ENCODE assay signal across 15 cellular contexts in the genomic region with DNA sequence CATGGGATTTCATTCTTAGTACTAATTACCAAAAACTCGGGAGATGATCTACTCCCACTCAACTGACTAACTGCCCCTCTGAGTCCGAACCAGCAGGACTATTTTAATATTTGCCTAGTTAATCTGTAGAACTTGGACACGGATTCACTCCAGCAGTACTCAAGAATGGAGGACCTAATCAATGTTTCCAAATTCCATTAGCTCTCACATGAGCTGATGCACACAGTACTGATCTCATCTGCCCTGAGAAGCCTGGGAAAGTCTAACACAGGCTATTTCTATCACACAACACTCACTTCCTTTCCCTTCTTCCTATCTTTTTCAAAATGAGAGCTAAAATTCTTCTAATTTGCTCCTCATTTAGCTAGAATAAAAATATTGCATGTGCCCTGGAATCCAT.
A peak's percentile ranks its signal among the peaks of the same experiment; 100 is the strongest.
DNase-seq lines count a peak whose midpoint lies in the region; ATAC-seq, FAIRE-seq and TF ChIP-seq lines count a peak whose summit lies in the region.
"Had no signal": no experiment of that assay in that cellular context is flagged by ENCODE, and none has a peak within 500 bp of the region (broad histone marks: within the 10 kb centered on the region; RNA-seq: fewer than 3 reads in every experiment).

No MANE protein-coding gene starts in this region.

- peaks cover 7 to 14% (median 7%) of the 10 kb centered on the region in 3 experiments; a peak in 6 of 7 replicates for H3K36me3 Mint-ChIP-seq in H9 (ENCODE audit: insufficient read depth in 1 of 3, low read depth in 3 of 3)
- peaks cover 4% of the 10 kb centered on the region for H3K36me3 Mint-ChIP-seq in central memory CD8-positive, alpha-beta T cell (ENCODE audit: insufficient read depth)
- H3K36me3 Mint-ChIP-seq in WTC11, result peaks cover 6% of the 10 kb centered on the region

- intact Hi-C loops in left lung (cut with DNase I), result no loop called here

- no peak overlapping the region for H3K4me3 ChIP-seq in left lung
- H3K4me3 ChIP-seq: psoas muscle had no signal

- H2BK5ac ChIP-seq in H9 (ENCODE audit: insufficient read length, low read length), result no peak overlapping the region

- H3K9ac ChIP-seq in H9 (ENCODE audit: extremely low read depth, insufficient read length, low read length), result no peak overlapping the region

- H3T11ph ChIP-seq in H9 (ENCODE audit: low read length), result no peak overlapping the region

- TF ChIP-seq CTCF in H9 (conservative IDR thresholded peaks at IDR 0.05), result no peak
- TF ChIP-seq CTCF in left lung (IDR thresholded peaks at IDR 0.05), result no peak
- no peak for TF ChIP-seq CTCF in WTC11 (IDR thresholded peaks at IDR 0.05)

- H2AK5ac ChIP-seq in H9 (ENCODE audit: insufficient read length, low read length), result no peak overlapping the region

- H3K79me2 ChIP-seq in H9 (ENCODE audit: insufficient read depth, low read length), result no peaks in the 10 kb centered on the region

- no peak overlapping the region for H2AFZ ChIP-seq in H9 (ENCODE audit: low read length)

- no peak overlapping the region for H3K23ac ChIP-seq in H9 (ENCODE audit: insufficient read length, low read depth, low read length)

- H4K91ac ChIP-seq in H9 (ENCODE audit: insufficient read length, low read depth, low read length), result no peak overlapping the region

- H3K4ac ChIP-seq in H9 (ENCODE audit: low read depth, low read length), result no peak overlapping the region

- DNase-seq in H9 (no peak), left lung (no peak), stromal cell of bone marrow (ENCODE audit: low read depth) (peak; percentile 28), WTC11 (ENCODE audit: low spot score) (no peak), H54 (ENCODE audit: insufficient read length, low spot score) (no peak)
- no peak for DNase-seq in central memory CD8-positive, alpha-beta T cell (ENCODE audit: low spot score in 2 of 2)
- no peak for DNase-seq in stimulated activated CD4-positive, alpha-beta T cell treated with anti-CD3 and anti-CD28 coated beads, Interleukin-4, amount 100 ng/mL, for 1 hour
- DNase-seq: activated naive CD8-positive, alpha-beta T cell treated with anti-CD3 and anti-CD28 coated beads, Interleukin-2, amount 50 U/mL, for 24 hours; CD4-positive, alpha-beta memory T cell; NCI-H1436 treated with DMSO at 0.1 percent for 48 hours; NCI-H526 treated with DMSO at 0.1 percent for 48 hours; psoas muscle; SIG-M5; stimulated activated naive CD8-positive, alpha-beta T cell treated with anti-CD3 and anti-CD28 coated beads, Interleukin-15, amount 100 ng/mL, for 72 hours had no signal

- H3K18ac ChIP-seq in H9 (ENCODE audit: insufficient read length, low read depth, low read length), result no peak overlapping the region

- TF ChIP-seq POLR2A in H54 (IDR thresholded peaks at IDR 0.05; ENCODE audit: low read depth, low read length), result no peak

- no peak overlapping the region for H2BK20ac ChIP-seq in H9 (ENCODE audit: low read depth, low read length, poor library complexity, severe bottlenecking)

- peaks cover 3 to 6% of the 10 kb centered on the region in 2 experiments; a peak in 4 of 5 replicates for H3K9me3 Mint-ChIP-seq in H9
- H3K9me3 Mint-ChIP-seq in central memory CD8-positive, alpha-beta T cell, result no peaks in the 10 kb centered on the region
- peaks cover under 1% of the 10 kb centered on the region; the same call in 1 of the 2 replicates for H3K9me3 Mint-ChIP-seq in WTC11

- no peaks in the 10 kb centered on the region for H4K20me1 ChIP-seq in H9 (ENCODE audit: control insufficient read depth, insufficient read depth, insufficient read length)

- no peak overlapping the region for H3K56ac ChIP-seq in H9 (ENCODE audit: insufficient read length, low read depth, low read length)

- H3K23me2 ChIP-seq in H9 (ENCODE audit: insufficient read length, low read depth, low read length, poor library complexity, severe bottlenecking), result no peaks in the 10 kb centered on the region

- H3K27me3 ChIP-seq in H9 (ENCODE audit: insufficient read depth, low read length), result no peaks in the 10 kb centered on the region
- H3K27me3 ChIP-seq in left lung, result no peaks in the 10 kb centered on the region

- WGBS in H9 (ENCODE audit: extremely low coverage, insufficient read length, low lambda C conversion rate), result no CpG with 5 or more reads among the region's 3 CpGs

- CTCF ChIA-PET in WTC11 (lab: Charles Lee), result interaction anchor here (1.5 kb wide), 1 partner anchor 47 kb away, joined by 4 read pairs; no protein-coding TSS in a partner anchor

- FAIRE-seq in H54 (lab: Jason Lieb, UNC), result no peak

- H3K27ac ChIP-seq in H9 (ENCODE audit: insufficient read length, low read depth, low read length), result no peak overlapping the region
- H3K27ac ChIP-seq in left lung, result peak overlapping the region; percentile 31 to 44
- H3K27ac ChIP-seq: psoas muscle had no signal

- no peak overlapping the region for H2BK12ac ChIP-seq in H9 (ENCODE audit: insufficient read length, low read depth, low read length)

- H3K4me1 Mint-ChIP-seq in H9 (peaks cover 22 to 28% of the 10 kb centered on the region in 2 experiments), WTC11 (peaks cover 30% of the 10 kb centered on the region)
- peaks cover 39% of the 10 kb centered on the region for H3K4me1 Mint-ChIP-seq in central memory CD8-positive, alpha-beta T cell

- H4K5ac ChIP-seq in H9 (ENCODE audit: insufficient read length, low read depth, low read length), result no peak overlapping the region

- H3K36me3 ChIP-seq in left lung, result no peaks in the 10 kb centered on the region

- no peak overlapping the region for H4K8ac ChIP-seq in H9 (replicated peaks; ENCODE audit: insufficient read length, low read depth, low read length)

- no peak overlapping the region for H2BK15ac ChIP-seq in H9 (ENCODE audit: low read depth, low read length)

- ATAC-seq in central memory CD8-positive, alpha-beta T cell (replicated peaks; ENCODE audit: extremely low read depth, poor library complexity, severe bottlenecking), result no peak
- ATAC-seq in left lung (peak; percentile 37), HG03457 (IDR thresholded peaks at IDR 0.05; ENCODE audit: unreplicated experiment) (no peak), WTC11 (no peak)
- ATAC-seq: activated naive CD8-positive, alpha-beta T cell treated with anti-CD3 and anti-CD28 coated beads, Interleukin-2, amount 50 U/mL, for 24 hours; stimulated activated naive CD8-positive, alpha-beta T cell treated with anti-CD3 and anti-CD28 coated beads, Interleukin-15, amount 100 ng/mL, for 72 hours had no signal

- H3K4me2 ChIP-seq in H9 (ENCODE audit: insufficient read depth, insufficient read length, low read length), result no peak overlapping the region

- H3K27me3 Mint-ChIP-seq in H9 (ENCODE audit: low read depth), result no peaks in the 10 kb centered on the region
- H3K27me3 Mint-ChIP-seq in central memory CD8-positive, alpha-beta T cell, result no peaks in the 10 kb centered on the region
- H3K27me3 Mint-ChIP-seq in WTC11 (ENCODE audit: low read depth), result no peaks in the 10 kb centered on the region
- H3K27me3 Mint-ChIP-seq: activated naive CD8-positive, alpha-beta T cell treated with anti-CD3 and anti-CD28 coated beads, Interleukin-2, amount 50 U/mL, for 24 hours; CD4-positive, alpha-beta memory T cell; stimulated activated naive CD8-positive, alpha-beta T cell treated with anti-CD3 and anti-CD28 coated beads, Interleukin-15, amount 100 ng/mL, for 72 hours had no signal

- H3K14ac ChIP-seq in H9 (ENCODE audit: insufficient read depth, low read length), result no peak overlapping the region

- H3K79me1 ChIP-seq in H9 (ENCODE audit: insufficient read depth, low read depth, low read length, poor library complexity, severe bottlenecking), result no peaks in the 10 kb centered on the region

- H3K4me1 ChIP-seq in H9 (ENCODE audit: insufficient read depth, low read length) (peaks cover 3% of the 10 kb centered on the region), left lung (peaks cover 16 to 49% of the 10 kb centered on the region in 2 donors)

- POLR2A ChIA-PET in WTC11 (lab: Charles Lee), result no interaction called here

- H3K9me3 ChIP-seq in H9 (ENCODE audit: control insufficient read depth, low read depth, low read length) (no peaks in the 10 kb centered on the region), left lung (no peaks in the 10 kb centered on the region)
- H3K9me3 ChIP-seq: psoas muscle had no signal

- H3K27ac Mint-ChIP-seq in H9 (peak overlapping the region in 2 of 3 experiments; percentile 58 to 60; a peak in 1 of 7 replicates), WTC11 (no peak overlapping the region)
- peak overlapping the region; percentile 17 for H3K27ac Mint-ChIP-seq in central memory CD8-positive, alpha-beta T cell (ENCODE audit: low read depth)
- H3K27ac Mint-ChIP-seq: activated naive CD8-positive, alpha-beta T cell treated with anti-CD3 and anti-CD28 coated beads, Interleukin-2, amount 50 U/mL, for 24 hours; stimulated activated naive CD8-positive, alpha-beta T cell treated with anti-CD3 and anti-CD28 coated beads, Interleukin-15, amount 100 ng/mL, for 72 hours had no signal

- H2BK120ac ChIP-seq in H9 (ENCODE audit: low read depth, low read length, poor library complexity, severe bottlenecking), result no peak overlapping the region

- H3K4me3 Mint-ChIP-seq in H9 (no peak overlapping the region), WTC11 (no peak overlapping the region)
- H3K4me3 Mint-ChIP-seq in central memory CD8-positive, alpha-beta T cell, result no peak overlapping the region
- H3K4me3 Mint-ChIP-seq: activated naive CD8-positive, alpha-beta T cell treated with anti-CD3 and anti-CD28 coated beads, Interleukin-2, amount 50 U/mL, for 24 hours; CD4-positive, alpha-beta memory T cell; stimulated activated naive CD8-positive, alpha-beta T cell treated with anti-CD3 and anti-CD28 coated beads, Interleukin-15, amount 100 ng/mL, for 72 hours had no signal

TF ChIP-seq in WTC11, 78 proteins besides CTCF, POLR2A, EP300 and RAD21 (continues in another document):
- TF ChIP-seq, protein P1, sequence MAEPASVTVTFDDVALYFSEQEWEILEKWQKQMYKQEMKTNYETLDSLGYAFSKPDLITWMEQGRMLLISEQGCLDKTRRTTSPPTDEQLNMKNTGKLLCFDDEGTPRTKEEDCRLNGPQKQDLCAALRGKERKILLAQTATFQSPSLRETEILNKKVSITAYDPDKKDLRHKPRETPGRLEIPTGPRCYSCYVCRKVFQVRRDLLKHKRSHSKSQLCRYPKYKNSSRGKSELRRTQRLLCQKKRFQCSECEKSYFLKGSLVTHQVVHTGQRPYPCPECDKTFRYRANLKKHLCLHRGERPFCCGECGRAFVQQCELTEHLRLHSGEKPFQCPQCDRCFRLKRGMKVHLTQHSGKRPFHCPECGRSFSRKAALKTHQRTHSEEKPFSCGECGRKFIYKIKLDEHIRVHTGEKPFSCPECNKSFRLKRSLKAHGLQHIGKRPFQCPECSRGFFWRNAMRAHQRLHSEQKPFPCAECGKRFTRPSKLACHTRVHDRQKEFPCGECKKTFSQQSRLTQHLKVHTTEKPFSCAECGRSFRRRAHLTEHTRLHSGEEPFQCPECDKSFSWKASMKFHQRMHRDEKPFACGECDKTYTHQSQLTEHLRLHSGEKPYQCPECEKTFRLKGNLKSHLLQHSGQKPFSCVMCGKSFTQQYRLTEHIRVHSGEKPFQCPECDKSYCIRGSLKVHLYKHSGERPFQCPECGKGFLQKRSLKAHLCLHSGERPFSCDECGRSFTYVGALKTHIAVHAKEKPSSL (CRISPR knock-in tag; conservative IDR thresholded peaks at IDR 0.05), result no peak
